Comparison of ENCODE assay signal across 20 cellular contexts in genomic region chr6:165092881-165093595, GRCh38.
DNase-seq lines count a peak whose midpoint lies in the region; ATAC-seq and TF ChIP-seq lines count a peak whose summit lies in the region.
"Had no signal": no experiment of that assay in that cellular context is flagged by ENCODE, and none has a peak within 500 bp of the region (broad histone marks: within the 10 kb centered on the region; RNA-seq: fewer than 3 reads in every experiment).

No MANE protein-coding gene starts in this region.

- H3K4me1 ChIP-seq in psoas muscle, result no peaks in the 10 kb centered on the region

- intact Hi-C loops in psoas muscle (cut with DNase I), result no loop called here

- DNase-seq in A172 (ENCODE audit: low spot score) (peak; percentile 63), AG10803 (ENCODE audit: low read depth) (peak; percentile 23), LHCN-M2 (ENCODE audit: low read depth) (peak; percentile 21), epithelial cell of proximal tubule (ENCODE audit: low read depth) (peak; percentile 13), NCI-H2196 treated with DMSO at 0.1 percent for 48 hours (lab: John Stamatoyannopoulos, UW; ENCODE audit: unreplicated experiment) (no peak), psoas muscle (no peak)
- DNase-seq: ACHN, GOT3, HFFc6, KBM-7, NCI-H1436 treated with DMSO at 0.1 percent for 48 hours, NCI-H2029, NCI-H2171 treated with DMSO at 0.1 percent for 48 hours, OCI-M1, SHP77, SK-N-SH, T-cell, T-helper 9 cell had no signal

- 57 to 74% (median 74%) methylated on average over 6 of the region's 6 CpGs for WGBS in psoas muscle, 3 donors

- ATAC-seq in HG03521 (IDR thresholded peaks at IDR 0.05; ENCODE audit: unreplicated experiment) (no peak), psoas muscle (no peak), HG03520 (IDR thresholded peaks at IDR 0.05; ENCODE audit: unreplicated experiment) (no peak)
- ATAC-seq: T-cell had no signal

- H3K27ac ChIP-seq in psoas muscle, result no peak overlapping the region

- H3K27me3 ChIP-seq in psoas muscle (ENCODE audit: insufficient read depth in 3 of 3, low read length in 2 of 3), result no peaks in the 10 kb centered on the region

- no peak overlapping the region for H3K4me3 ChIP-seq in AG10803 (ENCODE audit: low read length)
- H3K4me3 ChIP-seq in epithelial cell of proximal tubule (ENCODE audit: low read depth, low read length), result no peak overlapping the region
- H3K4me3 ChIP-seq in psoas muscle, result no peak overlapping the region

- H3K9me3 ChIP-seq in psoas muscle, result peaks cover 5% of the 10 kb centered on the region
- H3K9me3 ChIP-seq: SK-N-SH had no signal

- H3K36me3 ChIP-seq in psoas muscle (ENCODE audit: insufficient read depth in 1 of 2, low read depth in 1 of 2), result no peaks in the 10 kb centered on the region

- TF ChIP-seq CTCF in AG10803 (conservative IDR thresholded peaks at IDR 0.05; ENCODE audit: low read length) (no peak), epithelial cell of proximal tubule (conservative IDR thresholded peaks at IDR 0.05; ENCODE audit: low read depth, low read length) (no peak), psoas muscle (IDR thresholded peaks at IDR 0.05) (no peak)

Comparison
In these comparisons a context has a peak if more than half of its experiments do, and no peak if none do; other contexts are left out.
1. DNase-seq: peak in A172 (single experiment), AG10803 (single experiment), LHCN-M2 (single experiment) and epithelial cell of proximal tubule (single experiment); none in NCI-H2196 treated with DMSO at 0.1 percent for 48 hours (single experiment) and psoas muscle (0 of 2).